1 cellular context compared by ENCODE assay signal in the genomic region with DNA sequence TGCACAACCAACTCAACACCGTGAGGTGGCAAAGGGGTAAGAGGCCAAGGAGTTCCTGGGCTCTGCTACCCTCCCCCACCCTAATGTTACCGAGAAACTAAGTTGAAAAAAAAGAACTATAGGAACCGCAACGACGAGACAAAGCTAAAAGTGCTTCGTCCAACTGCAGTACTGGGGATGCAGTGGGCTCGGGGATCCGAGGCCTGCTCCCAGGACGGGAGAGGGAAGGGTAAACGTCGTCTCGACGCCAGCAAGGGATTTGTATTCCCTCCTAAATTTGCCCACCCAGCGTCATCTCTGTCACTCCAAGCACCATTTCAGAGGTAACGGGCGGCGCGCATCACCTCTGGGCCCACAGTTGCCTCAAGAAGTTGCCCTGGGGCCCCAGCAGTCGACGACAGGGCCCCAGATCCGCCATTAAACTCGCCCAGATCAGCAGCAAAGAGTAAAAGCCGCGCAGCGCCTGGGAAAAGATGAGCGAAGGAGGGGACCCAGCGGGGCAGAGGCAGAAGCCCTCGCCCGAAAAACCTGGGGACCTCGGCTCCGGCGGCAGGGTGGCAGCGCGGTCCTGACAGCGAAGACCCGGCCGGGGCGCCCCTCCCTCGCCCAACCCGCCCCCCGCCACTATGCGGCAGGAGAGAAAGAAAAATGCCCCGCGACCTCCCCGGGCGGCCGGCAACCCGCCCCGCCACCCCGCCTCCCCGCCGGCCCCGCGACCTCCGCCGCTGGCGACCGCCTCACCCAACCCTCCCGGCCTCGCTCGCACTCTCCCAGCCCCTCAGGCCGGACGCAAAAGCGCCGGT.
TF ChIP-seq lines count a peak whose summit lies in the region.

No MANE protein-coding gene starts in this region.

TF ChIP-seq in K562, 482 proteins besides CTCF, POLR2A, EP300 and RAD21 (continued from another document):
- TF ChIP-seq YY1 (IDR thresholded peaks at IDR 0.05; ENCODE audit: borderline replicate concordance in 1 of 3, control insufficient read depth in 1 of 3, extremely low read depth in 1 of 3, insufficient read depth in 3 of 3, insufficient read length in 1 of 3, insufficient replicate concordance in 2 of 3, low read depth in 1 of 3, low read length in 2 of 3) (peak; percentile 14 to 76 (median 64)), ZNF445 (CRISPR knock-in tag; IDR thresholded peaks at IDR 0.05; ENCODE audit: low read depth) (no peak), CHCHD3 (CRISPR knock-in tag; IDR thresholded peaks at IDR 0.05) (no peak), NBN (IDR thresholded peaks at IDR 0.05; ENCODE audit: low read depth) (no peak), FUS (optimal IDR thresholded peaks at IDR 0.05; ENCODE audit: low read depth, low read length) (no peak), L3MBTL2 (IDR thresholded peaks at IDR 0.05) (peak; percentile 15; the same call in 1 of the 2 replicates), KAT2B (IDR thresholded peaks at IDR 0.05; ENCODE audit: low read depth, low read length) (no peak), CBFA2T3 (IDR thresholded peaks at IDR 0.05) (no peak), KAT7 (CRISPR knock-in tag; IDR thresholded peaks at IDR 0.05; ENCODE audit: borderline replicate concordance) (peak; percentile 71; the same call in 1 of the 2 replicates), RBBP5 (IDR thresholded peaks at IDR 0.05; ENCODE audit: borderline replicate concordance, insufficient read depth, low read length, poor library complexity, severe bottlenecking) (peak; percentile 30)
- TF ChIP-seq, protein P1, sequence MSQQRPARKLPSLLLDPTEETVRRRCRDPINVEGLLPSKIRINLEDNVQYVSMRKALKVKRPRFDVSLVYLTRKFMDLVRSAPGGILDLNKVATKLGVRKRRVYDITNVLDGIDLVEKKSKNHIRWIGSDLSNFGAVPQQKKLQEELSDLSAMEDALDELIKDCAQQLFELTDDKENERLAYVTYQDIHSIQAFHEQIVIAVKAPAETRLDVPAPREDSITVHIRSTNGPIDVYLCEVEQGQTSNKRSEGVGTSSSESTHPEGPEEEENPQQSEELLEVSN (IDR thresholded peaks at IDR 0.05; ENCODE audit: borderline replicate concordance in 1 of 2, extremely low read depth in 1 of 2, insufficient read depth in 1 of 2, insufficient read length in 1 of 2, low read depth in 1 of 2, low read length in 1 of 2, poor library complexity in 1 of 2, severe bottlenecking in 1 of 2), result peak in 1 of 2 experiments; percentile 13
